ENCODE assay signal across 1 cellular context in genomic region chr2:168455692-168456525, GRCh38.
TF ChIP-seq lines count a peak whose summit lies in the region.

Gene CERS6 (plus strand): TSS chr2:168456272. CDS start chr2:168456449, 177 bp downstream.

TF ChIP-seq in SK-N-SH, 30 proteins besides CTCF, POLR2A, EP300 and RAD21 (continued from another document):
- TF ChIP-seq IRF3 (IDR thresholded peaks at IDR 0.05; ENCODE audit: low read depth, low read length): no peak
- TF ChIP-seq TAF1 (IDR thresholded peaks at IDR 0.05; ENCODE audit: borderline replicate concordance, low read depth, low read length): 0 out of 2 replicates have a peak, but pooled peaks have one; percentile 19
